Comparison of ENCODE assay signal across 1 cellular context in the genomic region with DNA sequence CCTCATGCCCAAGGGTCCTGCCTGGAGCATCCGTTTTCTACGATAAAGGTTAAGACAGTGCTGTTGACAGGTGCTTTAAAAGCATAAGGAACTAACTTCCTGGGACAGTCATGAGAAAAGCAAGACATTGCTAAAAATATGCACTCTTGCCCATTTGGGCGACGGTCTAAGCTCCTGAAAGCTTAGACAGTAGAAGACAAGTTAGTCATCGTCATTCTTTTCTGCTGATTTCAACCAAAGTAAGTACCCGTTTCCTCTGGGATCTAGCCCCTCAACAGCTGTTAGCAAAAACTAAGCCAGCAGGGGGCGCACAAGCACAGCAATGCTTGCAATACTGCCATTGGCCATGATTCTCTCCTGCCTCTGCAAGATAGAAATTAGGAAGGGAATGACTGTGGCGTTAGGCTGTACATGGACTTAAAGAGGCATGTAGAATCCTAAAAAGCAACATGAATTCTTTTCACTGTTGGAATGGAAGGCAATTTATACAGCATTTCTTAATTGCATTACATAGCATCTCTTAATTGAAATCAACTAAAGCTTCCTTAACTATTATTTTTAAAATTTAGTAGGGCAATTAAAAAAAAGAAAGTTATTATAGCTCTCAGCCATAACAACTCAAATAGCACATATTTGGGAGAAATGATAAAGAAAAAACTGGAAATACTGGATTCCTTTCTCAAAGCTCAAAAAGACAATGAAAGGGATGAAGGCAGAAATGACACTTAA.
A peak's percentile ranks its signal among the peaks of the same experiment; 100 is the strongest.
TF ChIP-seq lines count a peak whose summit lies in the region.

No MANE protein-coding gene starts in this region.

TF ChIP-seq in SK-N-SH, 30 proteins besides CTCF, POLR2A, EP300 and RAD21 (continued from another document):
- TF ChIP-seq, protein P1, sequence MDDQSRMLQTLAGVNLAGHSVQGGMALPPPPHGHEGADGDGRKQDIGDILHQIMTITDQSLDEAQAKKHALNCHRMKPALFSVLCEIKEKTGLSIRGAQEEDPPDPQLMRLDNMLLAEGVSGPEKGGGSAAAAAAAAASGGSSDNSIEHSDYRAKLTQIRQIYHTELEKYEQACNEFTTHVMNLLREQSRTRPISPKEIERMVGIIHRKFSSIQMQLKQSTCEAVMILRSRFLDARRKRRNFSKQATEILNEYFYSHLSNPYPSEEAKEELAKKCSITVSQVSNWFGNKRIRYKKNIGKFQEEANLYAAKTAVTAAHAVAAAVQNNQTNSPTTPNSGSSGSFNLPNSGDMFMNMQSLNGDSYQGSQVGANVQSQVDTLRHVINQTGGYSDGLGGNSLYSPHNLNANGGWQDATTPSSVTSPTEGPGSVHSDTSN (IDR thresholded peaks at IDR 0.05), result no peak
- TF ChIP-seq YY1 (IDR thresholded peaks at IDR 0.05; ENCODE audit: low read depth) (no peak), GABPA (IDR thresholded peaks at IDR 0.05; ENCODE audit: low read depth) (no peak), TAF1 (IDR thresholded peaks at IDR 0.05; ENCODE audit: borderline replicate concordance, low read depth, low read length) (no peak), FOXM1 (IDR thresholded peaks at IDR 0.05; ENCODE audit: low read depth) (no peak), RCOR1 (IDR thresholded peaks at IDR 0.05; ENCODE audit: low read length) (0 out of 2 replicates have a peak, but pooled peaks have one; percentile 19), RFX5 (IDR thresholded peaks at IDR 0.05; ENCODE audit: low read length) (no peak), CHD2 (IDR thresholded peaks at IDR 0.05; ENCODE audit: low read length, partially characterized antibody) (no peak), NRF1 (IDR thresholded peaks at IDR 0.05; ENCODE audit: low read depth, low read length) (no peak), EZH2phosphoT487 (IDR thresholded peaks at IDR 0.05; ENCODE audit: borderline replicate concordance, low read depth) (no peak), TEAD4 (IDR thresholded peaks at IDR 0.05; ENCODE audit: borderline replicate concordance, insufficient read depth) (no peak), RXRA (IDR thresholded peaks at IDR 0.05; ENCODE audit: borderline replicate concordance, low read depth) (no peak), JUND (IDR thresholded peaks at IDR 0.05) (no peak), POLR2AphosphoS5 (IDR thresholded peaks at IDR 0.05; ENCODE audit: low read depth, low read length) (no peak), NFIC (IDR thresholded peaks at IDR 0.05; ENCODE audit: borderline replicate concordance) (no peak), SMC3 (IDR thresholded peaks at IDR 0.05; ENCODE audit: low read depth, low read length) (peak; percentile 85), FOSL2 (IDR thresholded peaks at IDR 0.05; ENCODE audit: borderline replicate concordance, low read depth) (peak; percentile 5; the same call in 1 of the 2 replicates), FOXJ3 (CRISPR knock-in tag; IDR thresholded peaks at IDR 0.05) (no peak), TCF12 (IDR thresholded peaks at IDR 0.05) (0 out of 2 replicates have a peak, but pooled peaks have one; percentile 4), ELF1 (IDR thresholded peaks at IDR 0.05) (no peak), MEF2A (IDR thresholded peaks at IDR 0.05; ENCODE audit: borderline replicate concordance, low read depth) (no peak)
- TF ChIP-seq, protein P2, sequence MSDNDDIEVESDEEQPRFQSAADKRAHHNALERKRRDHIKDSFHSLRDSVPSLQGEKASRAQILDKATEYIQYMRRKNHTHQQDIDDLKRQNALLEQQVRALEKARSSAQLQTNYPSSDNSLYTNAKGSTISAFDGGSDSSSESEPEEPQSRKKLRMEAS (IDR thresholded peaks at IDR 0.05; ENCODE audit: low read depth), result no peak
- TF ChIP-seq, protein P3, sequence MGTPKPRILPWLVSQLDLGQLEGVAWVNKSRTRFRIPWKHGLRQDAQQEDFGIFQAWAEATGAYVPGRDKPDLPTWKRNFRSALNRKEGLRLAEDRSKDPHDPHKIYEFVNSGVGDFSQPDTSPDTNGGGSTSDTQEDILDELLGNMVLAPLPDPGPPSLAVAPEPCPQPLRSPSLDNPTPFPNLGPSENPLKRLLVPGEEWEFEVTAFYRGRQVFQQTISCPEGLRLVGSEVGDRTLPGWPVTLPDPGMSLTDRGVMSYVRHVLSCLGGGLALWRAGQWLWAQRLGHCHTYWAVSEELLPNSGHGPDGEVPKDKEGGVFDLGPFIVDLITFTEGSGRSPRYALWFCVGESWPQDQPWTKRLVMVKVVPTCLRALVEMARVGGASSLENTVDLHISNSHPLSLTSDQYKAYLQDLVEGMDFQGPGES (IDR thresholded peaks at IDR 0.05; ENCODE audit: low read depth, low read length), result no peak
- TF ChIP-seq, protein P4, sequence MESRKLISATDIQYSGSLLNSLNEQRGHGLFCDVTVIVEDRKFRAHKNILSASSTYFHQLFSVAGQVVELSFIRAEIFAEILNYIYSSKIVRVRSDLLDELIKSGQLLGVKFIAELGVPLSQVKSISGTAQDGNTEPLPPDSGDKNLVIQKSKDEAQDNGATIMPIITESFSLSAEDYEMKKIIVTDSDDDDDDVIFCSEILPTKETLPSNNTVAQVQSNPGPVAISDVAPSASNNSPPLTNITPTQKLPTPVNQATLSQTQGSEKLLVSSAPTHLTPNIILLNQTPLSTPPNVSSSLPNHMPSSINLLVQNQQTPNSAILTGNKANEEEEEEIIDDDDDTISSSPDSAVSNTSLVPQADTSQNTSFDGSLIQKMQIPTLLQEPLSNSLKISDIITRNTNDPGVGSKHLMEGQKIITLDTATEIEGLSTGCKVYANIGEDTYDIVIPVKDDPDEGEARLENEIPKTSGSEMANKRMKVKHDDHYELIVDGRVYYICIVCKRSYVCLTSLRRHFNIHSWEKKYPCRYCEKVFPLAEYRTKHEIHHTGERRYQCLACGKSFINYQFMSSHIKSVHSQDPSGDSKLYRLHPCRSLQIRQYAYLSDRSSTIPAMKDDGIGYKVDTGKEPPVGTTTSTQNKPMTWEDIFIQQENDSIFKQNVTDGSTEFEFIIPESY (IDR thresholded peaks at IDR 0.05; ENCODE audit: borderline replicate concordance, low read depth), result no peak
- TF ChIP-seq, protein P5, sequence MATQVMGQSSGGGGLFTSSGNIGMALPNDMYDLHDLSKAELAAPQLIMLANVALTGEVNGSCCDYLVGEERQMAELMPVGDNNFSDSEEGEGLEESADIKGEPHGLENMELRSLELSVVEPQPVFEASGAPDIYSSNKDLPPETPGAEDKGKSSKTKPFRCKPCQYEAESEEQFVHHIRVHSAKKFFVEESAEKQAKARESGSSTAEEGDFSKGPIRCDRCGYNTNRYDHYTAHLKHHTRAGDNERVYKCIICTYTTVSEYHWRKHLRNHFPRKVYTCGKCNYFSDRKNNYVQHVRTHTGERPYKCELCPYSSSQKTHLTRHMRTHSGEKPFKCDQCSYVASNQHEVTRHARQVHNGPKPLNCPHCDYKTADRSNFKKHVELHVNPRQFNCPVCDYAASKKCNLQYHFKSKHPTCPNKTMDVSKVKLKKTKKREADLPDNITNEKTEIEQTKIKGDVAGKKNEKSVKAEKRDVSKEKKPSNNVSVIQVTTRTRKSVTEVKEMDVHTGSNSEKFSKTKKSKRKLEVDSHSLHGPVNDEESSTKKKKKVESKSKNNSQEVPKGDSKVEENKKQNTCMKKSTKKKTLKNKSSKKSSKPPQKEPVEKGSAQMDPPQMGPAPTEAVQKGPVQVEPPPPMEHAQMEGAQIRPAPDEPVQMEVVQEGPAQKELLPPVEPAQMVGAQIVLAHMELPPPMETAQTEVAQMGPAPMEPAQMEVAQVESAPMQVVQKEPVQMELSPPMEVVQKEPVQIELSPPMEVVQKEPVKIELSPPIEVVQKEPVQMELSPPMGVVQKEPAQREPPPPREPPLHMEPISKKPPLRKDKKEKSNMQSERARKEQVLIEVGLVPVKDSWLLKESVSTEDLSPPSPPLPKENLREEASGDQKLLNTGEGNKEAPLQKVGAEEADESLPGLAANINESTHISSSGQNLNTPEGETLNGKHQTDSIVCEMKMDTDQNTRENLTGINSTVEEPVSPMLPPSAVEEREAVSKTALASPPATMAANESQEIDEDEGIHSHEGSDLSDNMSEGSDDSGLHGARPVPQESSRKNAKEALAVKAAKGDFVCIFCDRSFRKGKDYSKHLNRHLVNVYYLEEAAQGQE (IDR thresholded peaks at IDR 0.05; ENCODE audit: low read depth, low read length), result no peak
- TF ChIP-seq, protein P6, sequence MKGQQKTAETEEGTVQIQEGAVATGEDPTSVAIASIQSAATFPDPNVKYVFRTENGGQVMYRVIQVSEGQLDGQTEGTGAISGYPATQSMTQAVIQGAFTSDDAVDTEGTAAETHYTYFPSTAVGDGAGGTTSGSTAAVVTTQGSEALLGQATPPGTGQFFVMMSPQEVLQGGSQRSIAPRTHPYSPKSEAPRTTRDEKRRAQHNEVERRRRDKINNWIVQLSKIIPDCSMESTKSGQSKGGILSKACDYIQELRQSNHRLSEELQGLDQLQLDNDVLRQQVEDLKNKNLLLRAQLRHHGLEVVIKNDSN (IDR thresholded peaks at IDR 0.05; ENCODE audit: borderline replicate concordance, low read depth), result no peak
